In genomic region chr7:142585425-142585824, GRCh38 we compare ENCODE assay signal across 14 cellular contexts.
DNase-seq lines count a peak whose midpoint lies in the region; ATAC-seq and TF ChIP-seq lines count a peak whose summit lies in the region.
"Had no signal": no experiment of that assay in that cellular context is flagged by ENCODE, and none has a peak within 500 bp of the region (broad histone marks: within the 10 kb centered on the region; RNA-seq: fewer than 3 reads in every experiment).

No MANE protein-coding gene starts in this region.

- no peak for DNase-seq in AG09319 (ENCODE audit: extremely low read depth, low read depth)
- peak; percentile 43 for DNase-seq in SK-N-DZ (ENCODE audit: low spot score)
- DNase-seq in fibroblast of mammary gland (ENCODE audit: low read depth): no peak
- no peak for DNase-seq in NCI-H2171 (lab: John Stamatoyannopoulos, UW)
- DNase-seq in SIG-M5 treated with dmso at 0.1 percent for 504 hours (lab: John Stamatoyannopoulos, UW; ENCODE audit: unreplicated experiment): no peak
- DNase-seq: activated CD4-positive, CD25-positive, alpha-beta regulatory T cell treated with anti-CD3 and anti-CD28 coated beads, Interleukin-2, amount 50 U/mL, for 72 hours; activated T-cell treated with anti-CD3 and anti-CD28 coated beads, Interleukin-2, amount 50 U/mL, for 4 hours; adrenal gland; NCI-H2081; right lobe of liver; stimulated activated CD4-positive, alpha-beta T cell treated with anti-CD3 and anti-CD28 coated beads, Interleukin-2, amount 100 ng/mL, for 48 hours had no signal

- H3K4me3 ChIP-seq in GM12875 (ENCODE audit: low read depth, low read length) (no peak overlapping the region), fibroblast of mammary gland (ENCODE audit: control insufficient read depth, low read depth, low read length) (no peak overlapping the region)
- H3K4me3 ChIP-seq: adrenal gland, right lobe of liver had no signal

- no peak for ATAC-seq in GM21619 (IDR thresholded peaks at IDR 0.05; ENCODE audit: unreplicated experiment)
- ATAC-seq in HG02973 (IDR thresholded peaks at IDR 0.05; ENCODE audit: unreplicated experiment): no peak
- ATAC-seq: activated T-cell treated with anti-CD3 and anti-CD28 coated beads, Interleukin-2, amount 50 U/mL, for 4 hours; right lobe of liver had no signal

- TF ChIP-seq CTCF in AG09319 (IDR thresholded peaks at IDR 0.05; ENCODE audit: low read depth, low read length) (peak; percentile 29), GM12875 (IDR thresholded peaks at IDR 0.05; ENCODE audit: borderline replicate concordance, insufficient read depth, low read depth, low read length) (0 out of 2 replicates have a peak, but pooled peaks have one; percentile 16), fibroblast of mammary gland (conservative IDR thresholded peaks at IDR 0.05; ENCODE audit: control insufficient read depth, insufficient read depth, low read depth, low read length) (peak; percentile 19)
